1 cellular context compared by ENCODE assay signal in genomic region chr20:325043-325888, GRCh38.
TF ChIP-seq lines count a peak whose summit lies in the region.

Gene SOX12, plus strand, starts transcription at chr20:325552. Its CDS starts 373 bp downstream, at chr20:325925.

TF ChIP-seq in HepG2, 621 proteins besides CTCF, POLR2A, EP300 and RAD21 (continued from another document and continues in another):
- TF ChIP-seq THAP7 (CRISPR knock-in tag; IDR thresholded peaks at IDR 0.05) (peak; percentile 64; the same call in 1 of the 2 replicates), ZBTB26 (CRISPR knock-in tag; IDR thresholded peaks at IDR 0.05; ENCODE audit: borderline replicate concordance) (no peak), CCDC6 (CRISPR knock-in tag; IDR thresholded peaks at IDR 0.05) (peak; percentile 46; the same call in 1 of the 2 replicates), ZNF20 (CRISPR knock-in tag; IDR thresholded peaks at IDR 0.05) (no peak), ZNF30 (CRISPR knock-in tag; IDR thresholded peaks at IDR 0.05) (no peak), GZF1 (CRISPR knock-in tag; IDR thresholded peaks at IDR 0.05) (no peak), ZFP82 (CRISPR knock-in tag; IDR thresholded peaks at IDR 0.05; ENCODE audit: borderline replicate concordance) (no peak), ZNF253 (CRISPR knock-in tag; IDR thresholded peaks at IDR 0.05; ENCODE audit: borderline replicate concordance) (no peak), FOSL2 (CRISPR knock-in tag; IDR thresholded peaks at IDR 0.05) (0 out of 2 replicates have a peak, but pooled peaks have one; percentile 7), ZIK1 (CRISPR knock-in tag; IDR thresholded peaks at IDR 0.05; ENCODE audit: borderline replicate concordance, low read depth) (peak; percentile 23; the same call in 1 of the 2 replicates), ZMAT3 (CRISPR knock-in tag; conservative IDR thresholded peaks at IDR 0.05) (peak; percentile 74), ZBTB21 (CRISPR knock-in tag; IDR thresholded peaks at IDR 0.05) (no peak), ELK4 (CRISPR knock-in tag; IDR thresholded peaks at IDR 0.05; ENCODE audit: borderline replicate concordance) (no peak), ZNF580 (CRISPR knock-in tag; IDR thresholded peaks at IDR 0.05; ENCODE audit: borderline replicate concordance, low read depth) (no peak), REL (CRISPR knock-in tag; conservative IDR thresholded peaks at IDR 0.05) (no peak; the same call in 1 of the 2 replicates), KLF11 (CRISPR knock-in tag; IDR thresholded peaks at IDR 0.05) (no peak), TBP (CRISPR knock-in tag; IDR thresholded peaks at IDR 0.05) (no peak), ZMYM3 (CRISPR knock-in tag; IDR thresholded peaks at IDR 0.05) (no peak; the same call in 1 of the 2 replicates), MAFK (conservative IDR thresholded peaks at IDR 0.05 in 1 of 2, IDR thresholded peaks at IDR 0.05 in 1 of 2; ENCODE audit: low read length in 2 of 2) (no peak), FOSL1 (CRISPR knock-in tag; IDR thresholded peaks at IDR 0.05; ENCODE audit: borderline replicate concordance) (no peak), GPN1 (CRISPR knock-in tag; IDR thresholded peaks at IDR 0.05; ENCODE audit: borderline replicate concordance) (no peak), POGZ (CRISPR knock-in tag; IDR thresholded peaks at IDR 0.05) (no peak; the same call in 1 of the 2 replicates), ZBTB7A (CRISPR knock-in tag; IDR thresholded peaks at IDR 0.05) (no peak), PCBP2 (optimal IDR thresholded peaks at IDR 0.05; ENCODE audit: low read depth, low read length, poor library complexity, severe bottlenecking) (peak; percentile 38), ZBTB20 (CRISPR knock-in tag; IDR thresholded peaks at IDR 0.05; ENCODE audit: borderline replicate concordance, low read depth) (0 out of 2 replicates have a peak, but pooled peaks have one; percentile 1), TEAD3 (CRISPR knock-in tag; optimal IDR thresholded peaks at IDR 0.05; ENCODE audit: borderline replicate concordance) (peak; percentile 79), ZNF589 (CRISPR knock-in tag; conservative IDR thresholded peaks at IDR 0.05) (no peak), ZMAT5 (CRISPR knock-in tag; IDR thresholded peaks at IDR 0.05; ENCODE audit: borderline replicate concordance, low read depth) (no peak; the same call in 1 of the 2 replicates), ZNF235 (CRISPR knock-in tag; IDR thresholded peaks at IDR 0.05; ENCODE audit: borderline replicate concordance) (no peak), ZNF558 (CRISPR knock-in tag; IDR thresholded peaks at IDR 0.05; ENCODE audit: borderline replicate concordance) (no peak; the same call in 1 of the 2 replicates), ZNF550 (CRISPR knock-in tag; IDR thresholded peaks at IDR 0.05; ENCODE audit: borderline replicate concordance) (0 out of 2 replicates have a peak, but pooled peaks have one; percentile 21), ZNF557 (CRISPR knock-in tag; IDR thresholded peaks at IDR 0.05) (0 out of 2 replicates have a peak, but pooled peaks have one; percentile 51), MXD4 (CRISPR knock-in tag; IDR thresholded peaks at IDR 0.05) (no peak), HDAC6 (IDR thresholded peaks at IDR 0.05; ENCODE audit: low read depth, low read length) (no peak), ZNF431 (CRISPR knock-in tag; IDR thresholded peaks at IDR 0.05; ENCODE audit: borderline replicate concordance, low read depth) (peak; percentile 55), FOXM1 (CRISPR knock-in tag; IDR thresholded peaks at IDR 0.05) (no peak), ZNF510 (CRISPR knock-in tag; IDR thresholded peaks at IDR 0.05; ENCODE audit: low read depth) (no peak; the same call in 1 of the 2 replicates), NBN (conservative IDR thresholded peaks at IDR 0.05) (no peak), ZNF777 (CRISPR knock-in tag; IDR thresholded peaks at IDR 0.05) (peak; percentile 98), RXRA (CRISPR knock-in tag; IDR thresholded peaks at IDR 0.05) (no peak), PHF5A (CRISPR knock-in tag; IDR thresholded peaks at IDR 0.05; ENCODE audit: low read depth, unreplicated experiment) (no peak)
- TF ChIP-seq, protein P1, sequence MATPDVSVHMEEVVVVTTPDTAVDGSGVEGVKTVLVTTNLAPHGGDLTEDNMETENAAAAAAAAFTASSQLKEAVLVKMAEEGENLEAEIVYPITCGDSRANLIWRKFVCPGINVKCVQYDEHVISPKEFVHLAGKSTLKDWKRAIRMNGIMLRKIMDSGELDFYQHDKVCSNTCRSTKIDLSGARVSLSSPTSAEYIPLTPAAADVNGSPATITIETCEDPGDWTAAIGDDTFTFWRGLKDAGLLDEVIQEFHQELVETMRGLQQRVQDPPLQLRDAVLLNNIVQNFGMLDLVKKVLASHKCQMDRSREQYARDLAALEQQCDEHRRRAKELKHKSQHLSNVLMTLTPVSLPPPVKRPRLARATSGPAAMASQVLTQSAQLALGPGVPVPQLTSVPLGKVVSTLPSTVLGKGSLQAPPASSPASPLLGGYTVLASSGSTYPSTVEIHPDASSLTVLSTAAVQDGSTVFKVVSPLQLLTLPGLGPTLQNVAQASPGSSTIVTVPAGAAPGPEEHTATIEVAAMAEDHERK (CRISPR knock-in tag; IDR thresholded peaks at IDR 0.05; ENCODE audit: low read depth): peak; percentile 48
- TF ChIP-seq, protein P2, sequence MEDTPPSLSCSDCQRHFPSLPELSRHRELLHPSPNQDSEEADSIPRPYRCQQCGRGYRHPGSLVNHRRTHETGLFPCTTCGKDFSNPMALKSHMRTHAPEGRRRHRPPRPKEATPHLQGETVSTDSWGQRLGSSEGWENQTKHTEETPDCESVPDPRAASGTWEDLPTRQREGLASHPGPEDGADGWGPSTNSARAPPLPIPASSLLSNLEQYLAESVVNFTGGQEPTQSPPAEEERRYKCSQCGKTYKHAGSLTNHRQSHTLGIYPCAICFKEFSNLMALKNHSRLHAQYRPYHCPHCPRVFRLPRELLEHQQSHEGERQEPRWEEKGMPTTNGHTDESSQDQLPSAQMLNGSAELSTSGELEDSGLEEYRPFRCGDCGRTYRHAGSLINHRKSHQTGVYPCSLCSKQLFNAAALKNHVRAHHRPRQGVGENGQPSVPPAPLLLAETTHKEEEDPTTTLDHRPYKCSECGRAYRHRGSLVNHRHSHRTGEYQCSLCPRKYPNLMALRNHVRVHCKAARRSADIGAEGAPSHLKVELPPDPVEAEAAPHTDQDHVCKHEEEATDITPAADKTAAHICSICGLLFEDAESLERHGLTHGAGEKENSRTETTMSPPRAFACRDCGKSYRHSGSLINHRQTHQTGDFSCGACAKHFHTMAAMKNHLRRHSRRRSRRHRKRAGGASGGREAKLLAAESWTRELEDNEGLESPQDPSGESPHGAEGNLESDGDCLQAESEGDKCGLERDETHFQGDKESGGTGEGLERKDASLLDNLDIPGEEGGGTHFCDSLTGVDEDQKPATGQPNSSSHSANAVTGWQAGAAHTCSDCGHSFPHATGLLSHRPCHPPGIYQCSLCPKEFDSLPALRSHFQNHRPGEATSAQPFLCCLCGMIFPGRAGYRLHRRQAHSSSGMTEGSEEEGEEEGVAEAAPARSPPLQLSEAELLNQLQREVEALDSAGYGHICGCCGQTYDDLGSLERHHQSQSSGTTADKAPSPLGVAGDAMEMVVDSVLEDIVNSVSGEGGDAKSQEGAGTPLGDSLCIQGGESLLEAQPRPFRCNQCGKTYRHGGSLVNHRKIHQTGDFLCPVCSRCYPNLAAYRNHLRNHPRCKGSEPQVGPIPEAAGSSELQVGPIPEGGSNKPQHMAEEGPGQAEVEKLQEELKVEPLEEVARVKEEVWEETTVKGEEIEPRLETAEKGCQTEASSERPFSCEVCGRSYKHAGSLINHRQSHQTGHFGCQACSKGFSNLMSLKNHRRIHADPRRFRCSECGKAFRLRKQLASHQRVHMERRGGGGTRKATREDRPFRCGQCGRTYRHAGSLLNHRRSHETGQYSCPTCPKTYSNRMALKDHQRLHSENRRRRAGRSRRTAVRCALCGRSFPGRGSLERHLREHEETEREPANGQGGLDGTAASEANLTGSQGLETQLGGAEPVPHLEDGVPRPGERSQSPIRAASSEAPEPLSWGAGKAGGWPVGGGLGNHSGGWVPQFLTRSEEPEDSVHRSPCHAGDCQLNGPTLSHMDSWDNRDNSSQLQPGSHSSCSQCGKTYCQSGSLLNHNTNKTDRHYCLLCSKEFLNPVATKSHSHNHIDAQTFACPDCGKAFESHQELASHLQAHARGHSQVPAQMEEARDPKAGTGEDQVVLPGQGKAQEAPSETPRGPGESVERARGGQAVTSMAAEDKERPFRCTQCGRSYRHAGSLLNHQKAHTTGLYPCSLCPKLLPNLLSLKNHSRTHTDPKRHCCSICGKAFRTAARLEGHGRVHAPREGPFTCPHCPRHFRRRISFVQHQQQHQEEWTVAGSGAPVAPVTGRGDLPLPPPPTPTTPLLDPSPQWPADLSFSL (CRISPR knock-in tag; IDR thresholded peaks at IDR 0.05): no peak
- TF ChIP-seq, protein P3, sequence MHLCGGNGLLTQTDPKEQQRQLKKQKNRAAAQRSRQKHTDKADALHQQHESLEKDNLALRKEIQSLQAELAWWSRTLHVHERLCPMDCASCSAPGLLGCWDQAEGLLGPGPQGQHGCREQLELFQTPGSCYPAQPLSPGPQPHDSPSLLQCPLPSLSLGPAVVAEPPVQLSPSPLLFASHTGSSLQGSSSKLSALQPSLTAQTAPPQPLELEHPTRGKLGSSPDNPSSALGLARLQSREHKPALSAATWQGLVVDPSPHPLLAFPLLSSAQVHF (CRISPR knock-in tag; IDR thresholded peaks at IDR 0.05): no peak
- TF ChIP-seq, protein P4, sequence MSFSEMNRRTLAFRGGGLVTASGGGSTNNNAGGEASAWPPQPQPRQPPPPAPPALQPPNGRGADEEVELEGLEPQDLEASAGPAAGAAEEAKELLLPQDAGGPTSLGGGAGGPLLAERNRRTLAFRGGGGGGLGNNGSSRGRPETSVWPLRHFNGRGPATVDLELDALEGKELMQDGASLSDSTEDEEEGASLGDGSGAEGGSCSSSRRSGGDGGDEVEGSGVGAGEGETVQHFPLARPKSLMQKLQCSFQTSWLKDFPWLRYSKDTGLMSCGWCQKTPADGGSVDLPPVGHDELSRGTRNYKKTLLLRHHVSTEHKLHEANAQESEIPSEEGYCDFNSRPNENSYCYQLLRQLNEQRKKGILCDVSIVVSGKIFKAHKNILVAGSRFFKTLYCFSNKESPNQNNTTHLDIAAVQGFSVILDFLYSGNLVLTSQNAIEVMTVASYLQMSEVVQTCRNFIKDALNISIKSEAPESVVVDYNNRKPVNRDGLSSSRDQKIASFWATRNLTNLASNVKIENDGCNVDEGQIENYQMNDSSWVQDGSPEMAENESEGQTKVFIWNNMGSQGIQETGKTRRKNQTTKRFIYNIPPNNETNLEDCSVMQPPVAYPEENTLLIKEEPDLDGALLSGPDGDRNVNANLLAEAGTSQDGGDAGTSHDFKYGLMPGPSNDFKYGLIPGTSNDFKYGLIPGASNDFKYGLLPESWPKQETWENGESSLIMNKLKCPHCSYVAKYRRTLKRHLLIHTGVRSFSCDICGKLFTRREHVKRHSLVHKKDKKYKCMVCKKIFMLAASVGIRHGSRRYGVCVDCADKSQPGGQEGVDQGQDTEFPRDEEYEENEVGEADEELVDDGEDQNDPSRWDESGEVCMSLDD (CRISPR knock-in tag; IDR thresholded peaks at IDR 0.05; ENCODE audit: borderline replicate concordance): no peak; the same call in none of the 2 replicates
- TF ChIP-seq, protein P5, sequence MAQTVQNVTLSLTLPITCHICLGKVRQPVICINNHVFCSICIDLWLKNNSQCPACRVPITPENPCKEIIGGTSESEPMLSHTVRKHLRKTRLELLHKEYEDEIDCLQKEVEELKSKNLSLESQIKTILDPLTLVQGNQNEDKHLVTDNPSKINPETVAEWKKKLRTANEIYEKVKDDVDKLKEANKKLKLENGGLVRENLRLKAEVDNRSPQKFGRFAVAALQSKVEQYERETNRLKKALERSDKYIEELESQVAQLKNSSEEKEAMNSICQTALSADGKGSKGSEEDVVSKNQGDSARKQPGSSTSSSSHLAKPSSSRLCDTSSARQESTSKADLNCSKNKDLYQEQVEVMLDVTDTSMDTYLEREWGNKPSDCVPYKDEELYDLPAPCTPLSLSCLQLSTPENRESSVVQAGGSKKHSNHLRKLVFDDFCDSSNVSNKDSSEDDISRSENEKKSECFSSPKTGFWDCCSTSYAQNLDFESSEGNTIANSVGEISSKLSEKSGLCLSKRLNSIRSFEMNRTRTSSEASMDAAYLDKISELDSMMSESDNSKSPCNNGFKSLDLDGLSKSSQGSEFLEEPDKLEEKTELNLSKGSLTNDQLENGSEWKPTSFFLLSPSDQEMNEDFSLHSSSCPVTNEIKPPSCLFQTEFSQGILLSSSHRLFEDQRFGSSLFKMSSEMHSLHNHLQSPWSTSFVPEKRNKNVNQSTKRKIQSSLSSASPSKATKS (CRISPR knock-in tag; IDR thresholded peaks at IDR 0.05): no peak; the same call in 1 of the 2 replicates
- TF ChIP-seq, protein P6, sequence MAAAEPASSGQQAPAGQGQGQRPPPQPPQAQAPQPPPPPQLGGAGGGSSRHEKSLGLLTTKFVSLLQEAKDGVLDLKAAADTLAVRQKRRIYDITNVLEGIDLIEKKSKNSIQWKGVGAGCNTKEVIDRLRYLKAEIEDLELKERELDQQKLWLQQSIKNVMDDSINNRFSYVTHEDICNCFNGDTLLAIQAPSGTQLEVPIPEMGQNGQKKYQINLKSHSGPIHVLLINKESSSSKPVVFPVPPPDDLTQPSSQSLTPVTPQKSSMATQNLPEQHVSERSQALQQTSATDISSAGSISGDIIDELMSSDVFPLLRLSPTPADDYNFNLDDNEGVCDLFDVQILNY (CRISPR knock-in tag; conservative IDR thresholded peaks at IDR 0.05): peak; percentile 13; the same call in 1 of the 2 replicates
